Comparison of ENCODE assay signal across 8 cellular contexts in genomic region chr2:233404227-233404626, GRCh38. TPM values are rescaled to one million over a fixed set of nuclear protein-coding genes. Genes with fewer than 3 reads are reported as not detected.
DNase-seq lines count a peak whose midpoint lies in the region; ATAC-seq and TF ChIP-seq lines count a peak whose summit lies in the region.

No MANE protein-coding gene starts in this region.

- no peaks in the 10 kb centered on the region for H3K27me3 ChIP-seq in GM06990 (replicated peaks; ENCODE audit: control insufficient read depth, insufficient read depth, low read length)
- H3K27me3 ChIP-seq in lower lobe of right lung (ENCODE audit: low read depth), result no peaks in the 10 kb centered on the region

- H3K4me3 ChIP-seq in GM06990 (replicated peaks; ENCODE audit: low read depth, low read length) (no peak overlapping the region), astrocyte of the cerebellum (ENCODE audit: low read depth, low read length) (no peak overlapping the region), lower lobe of right lung (no peak overlapping the region)

- peaks cover 2% of the 10 kb centered on the region for H3K36me3 Mint-ChIP-seq in T-helper 17 cell (ENCODE audit: low read depth)

- peak; percentile 57 for ATAC-seq in HG03354 (IDR thresholded peaks at IDR 0.05; ENCODE audit: poor library complexity, severe bottlenecking, unreplicated experiment)
- ATAC-seq in T-helper 17 cell, result peak; percentile 84
- ATAC-seq in lower lobe of right lung, result peak; percentile 73 to 85
- ATAC-seq in HG02973 (IDR thresholded peaks at IDR 0.05; ENCODE audit: unreplicated experiment), result no peak
- no peak for ATAC-seq in HG03196 (IDR thresholded peaks at IDR 0.05; ENCODE audit: unreplicated experiment)

- DNase-seq in GM06990 (ENCODE audit: extremely low read depth, insufficient read length), result no peak
- peak; percentile 34 to 61 (median 47) for DNase-seq in T-helper 17 cell
- DNase-seq in astrocyte of the cerebellum (ENCODE audit: low read depth), result no peak
- no peak for DNase-seq in lower lobe of right lung
- DNase-seq in NCI-H128 (lab: John Stamatoyannopoulos, UW; ENCODE audit: unreplicated experiment), result no peak

- peaks cover 12% of the 10 kb centered on the region for H3K4me1 ChIP-seq in lower lobe of right lung

- H3K36me3 ChIP-seq in GM06990 (ENCODE audit: control insufficient read depth, insufficient read depth, low read length) (peaks cover 11% of the 10 kb centered on the region), lower lobe of right lung (peaks cover 8% of the 10 kb centered on the region)

- H3K27ac Mint-ChIP-seq in T-helper 17 cell, result peak overlapping the region; percentile 96

- intact Hi-C loops in lower lobe of right lung (cut with DNase I), result no loop called here

- H3K4me3 Mint-ChIP-seq in T-helper 17 cell, result no peak overlapping the region

- in situ Hi-C loops in astrocyte of the cerebellum (cut with HindIII; ENCODE audit: low sequenced_read_pairs), result no loop called here

- H3K27me3 Mint-ChIP-seq in T-helper 17 cell, result no peaks in the 10 kb centered on the region

- H3K9me3 ChIP-seq in T-helper 17 cell (ENCODE audit: control insufficient read depth, low read length, poor library complexity, severe bottlenecking) (no peaks in the 10 kb centered on the region), lower lobe of right lung (no peaks in the 10 kb centered on the region)

- peaks cover 46% of the 10 kb centered on the region for H3K4me1 Mint-ChIP-seq in T-helper 17 cell

- no peak overlapping the region for H3K27ac ChIP-seq in lower lobe of right lung

- TF ChIP-seq CTCF in GM06990 (IDR thresholded peaks at IDR 0.05; ENCODE audit: insufficient read depth, low read length, poor library complexity, severe bottlenecking) (peak; percentile 86), astrocyte of the cerebellum (IDR thresholded peaks at IDR 0.05; ENCODE audit: low read depth, low read length, missing control alignments) (peak; percentile 73), lower lobe of right lung (IDR thresholded peaks at IDR 0.05) (peak; percentile 66)

RNA-seq across cellular contexts. Expression of gene DGKD, which starts 49.9 kb away (rescaled TPM):
- total RNA-seq in T-helper 17 cell (100 to 1,000 TPM; 148 to 170 TPM), lower lobe of right lung (69.3 TPM)

Comparison
In these comparisons a context has a peak if more than half of its experiments do, and no peak if none do; other contexts are left out.
1. DNase-seq: peak in T-helper 17 cell (3 of 3); none in GM06990 (single experiment), astrocyte of the cerebellum (single experiment), lower lobe of right lung (single experiment) and NCI-H128 (single experiment).
2. ATAC-seq: peak in HG03354 (single experiment), T-helper 17 cell (single experiment) and lower lobe of right lung (2 of 2); none in HG02973 (single experiment) and HG03196 (single experiment).
3. Peak in every context shown above with its lines, with median percentiles within 50 percentile points of each other: CTCF ChIP-seq.